Comparison of ENCODE assay signal across 9 cellular contexts in genomic region chr7:99224263-99224947, GRCh38. TPM values are rescaled to one million over a fixed set of nuclear protein-coding genes. Genes with fewer than 3 reads are reported as not detected.
DNase-seq lines count a peak whose midpoint lies in the region; ATAC-seq and TF ChIP-seq lines count a peak whose summit lies in the region.
"Had no signal": no experiment of that assay in that cellular context is flagged by ENCODE, and none has a peak within 500 bp of the region (broad histone marks: within the 10 kb centered on the region; RNA-seq: fewer than 3 reads in every experiment).

No MANE protein-coding gene starts in this region.

- H3K9me3 Mint-ChIP-seq in activated CD4-positive, alpha-beta T cell treated with anti-CD3 and anti-CD28 coated beads, Interleukin-2, amount 10 ng/mL, durations not matched to agents 7 days and 5 days: no peaks in the 10 kb centered on the region

- no peak overlapping the region for H3K4me3 ChIP-seq in choroid plexus epithelial cell (ENCODE audit: low read depth, low read length)

- no peak overlapping the region for H3K27ac Mint-ChIP-seq in activated CD4-positive, alpha-beta T cell treated with anti-CD3 and anti-CD28 coated beads, Interleukin-2, amount 10 ng/mL, durations not matched to agents 7 days and 5 days

- no peak overlapping the region for H3K27ac ChIP-seq in caudate nucleus (ENCODE audit: low read depth, low read length)

- no peak overlapping the region for H3K4me3 Mint-ChIP-seq in activated CD4-positive, alpha-beta T cell treated with anti-CD3 and anti-CD28 coated beads, Interleukin-2, amount 10 ng/mL, durations not matched to agents 7 days and 5 days

- POLR2A ChIA-PET in activated CD4-positive, alpha-beta T cell treated with anti-CD3 and anti-CD28 coated beads, Interleukin-2, amount 10 ng/mL, durations not matched to agents 7 days and 5 days (lab: Charles Lee): no interaction called here

- H3K27me3 Mint-ChIP-seq in activated CD4-positive, alpha-beta T cell treated with anti-CD3 and anti-CD28 coated beads, Interleukin-2, amount 10 ng/mL, durations not matched to agents 7 days and 5 days: no peaks in the 10 kb centered on the region

- peaks cover 11% of the 10 kb centered on the region for H3K4me1 Mint-ChIP-seq in activated CD4-positive, alpha-beta T cell treated with anti-CD3 and anti-CD28 coated beads, Interleukin-2, amount 10 ng/mL, durations not matched to agents 7 days and 5 days

- ATAC-seq in GM18519 (IDR thresholded peaks at IDR 0.05; ENCODE audit: low FRiP score, unreplicated experiment): no peak
- no peak for ATAC-seq in HG02884 (IDR thresholded peaks at IDR 0.05; ENCODE audit: unreplicated experiment)

- DNase-seq in activated CD4-positive, alpha-beta T cell treated with anti-CD3 and anti-CD28 coated beads, Interleukin-2, amount 50 U/mL, for 48 hours: peak; percentile 3 to 10
- no peak for DNase-seq in activated CD4-positive, alpha-beta T cell treated with anti-CD3 and anti-CD28 coated beads, Interleukin-2, amount 10 ng/mL, durations not matched to agents 7 days and 5 days
- DNase-seq in NCI-H146 treated with DMSO at 0.1 percent for 48 hours (lab: John Stamatoyannopoulos, UW; ENCODE audit: unreplicated experiment) (peak; percentile 10), choroid plexus epithelial cell (ENCODE audit: low read depth) (peak; percentile 17), caudate nucleus (lab: John Stamatoyannopoulos, UW) (no peak)
- DNase-seq in stimulated activated CD8-positive, alpha-beta memory T cell treated with anti-CD3 and anti-CD28 coated beads, Interleukin-4, amount 100 ng/mL, for 48 hours: peak; percentile 33
- DNase-seq: NCI-H1930 had no signal

- H3K36me3 Mint-ChIP-seq in activated CD4-positive, alpha-beta T cell treated with anti-CD3 and anti-CD28 coated beads, Interleukin-2, amount 10 ng/mL, durations not matched to agents 7 days and 5 days (ENCODE audit: low read depth): no peaks in the 10 kb centered on the region

- no peak for TF ChIP-seq CTCF in choroid plexus epithelial cell (conservative IDR thresholded peaks at IDR 0.05; ENCODE audit: low read depth, low read length)

- CTCF ChIA-PET in activated CD4-positive, alpha-beta T cell treated with anti-CD3 and anti-CD28 coated beads, Interleukin-2, amount 10 ng/mL, durations not matched to agents 7 days and 5 days (lab: Charles Lee): no interaction called here

RNA-seq across cellular contexts. Expression of gene KPNA7, which starts 16.5 kb away (rescaled TPM):
- not detected for total RNA-seq in activated CD4-positive, alpha-beta T cell treated with anti-CD3 and anti-CD28 coated beads, Interleukin-2, amount 10 ng/mL, durations not matched to agents 7 days and 5 days

RNA-seq across cellular contexts. Expression of gene MYH16, which starts 48.2 kb away (rescaled TPM):
- total RNA-seq in activated CD4-positive, alpha-beta T cell treated with anti-CD3 and anti-CD28 coated beads, Interleukin-2, amount 10 ng/mL, durations not matched to agents 7 days and 5 days: not detected

Comparison
In these comparisons a context has a peak if more than half of its experiments do, and no peak if none do; other contexts are left out.
1. DNase-seq: peak in activated CD4-positive, alpha-beta T cell treated with anti-CD3 and anti-CD28 coated beads, Interleukin-2, amount 50 U/mL, for 48 hours (2 of 2), NCI-H146 treated with DMSO at 0.1 percent for 48 hours (single experiment), choroid plexus epithelial cell (single experiment) and stimulated activated CD8-positive, alpha-beta memory T cell treated with anti-CD3 and anti-CD28 coated beads, Interleukin-4, amount 100 ng/mL, for 48 hours (single experiment); none in activated CD4-positive, alpha-beta T cell treated with anti-CD3 and anti-CD28 coated beads, Interleukin-2, amount 10 ng/mL, durations not matched to agents 7 days and 5 days (single experiment) and caudate nucleus (0 of 61).